In genomic region chr17:40551874-40552768, GRCh38 we compare ENCODE assay signal across 8 cellular contexts. TPM values are rescaled to one million over a fixed set of nuclear protein-coding genes. Genes with fewer than 3 reads are reported as not detected.
DNase-seq lines count a peak whose midpoint lies in the region; ATAC-seq and TF ChIP-seq lines count a peak whose summit lies in the region.

No MANE protein-coding gene starts in this region.

- POLR2A ChIA-PET in Panc1 (lab: Charles Lee), result interaction anchor here (0.6 kb wide), 1 partner anchor 267 kb away, joined by 5 read pairs; no protein-coding TSS in a partner anchor

- TF ChIP-seq CTCF in Panc1 (IDR thresholded peaks at IDR 0.05), result no peak
- no peak for TF ChIP-seq CTCF in coronary artery (IDR thresholded peaks at IDR 0.05)
- TF ChIP-seq CTCF in endothelial cell (IDR thresholded peaks at IDR 0.05; ENCODE audit: unreplicated experiment), result no peak

- no peaks in the 10 kb centered on the region for H3K36me3 Mint-ChIP-seq in endothelial cell (ENCODE audit: low read depth, unreplicated experiment)

- H3K27me3 ChIP-seq in Panc1 (ENCODE audit: control insufficient read depth, insufficient read depth, low read length), result 0 out of 2 replicates have a peak, but pooled peaks cover 2% of the 10 kb centered on the region
- no peaks in the 10 kb centered on the region for H3K27me3 ChIP-seq in muscle layer of duodenum (ENCODE audit: low read depth, low read length)

- H3K9me3 Mint-ChIP-seq in endothelial cell (ENCODE audit: unreplicated experiment), result no peaks in the 10 kb centered on the region

- H3K4me3 ChIP-seq in Panc1 (ENCODE audit: low read depth in 2 of 2, low read length in 2 of 2), result no peak overlapping the region
- peak overlapping the region; percentile 39 for H3K4me3 ChIP-seq in coronary artery
- H3K4me3 ChIP-seq in muscle layer of duodenum (ENCODE audit: low read depth in 1 of 2, low read length in 2 of 2), result peak overlapping the region in 1 of 2 donors; percentile 9

- BruUV-seq in Panc1 (replicated peaks; lab: Mats Ljungman, UMichigan), result no TSS peak

- peaks cover 25% of the 10 kb centered on the region for H3K4me1 Mint-ChIP-seq in endothelial cell (ENCODE audit: unreplicated experiment)

- ATAC-seq in Panc1 (peak; percentile 39; the same call in 1 of the 2 replicates), HG02884 (IDR thresholded peaks at IDR 0.05; ENCODE audit: unreplicated experiment) (no peak)

- H3K9me3 ChIP-seq in Panc1 (ENCODE audit: control insufficient read depth, insufficient read depth, low read depth, low read length) (no peaks in the 10 kb centered on the region), muscle layer of duodenum (ENCODE audit: control insufficient read depth in 1 of 2, low read length in 2 of 2) (no peaks in the 10 kb centered on the region)

- H3K27me3 Mint-ChIP-seq in endothelial cell (ENCODE audit: unreplicated experiment), result peaks cover 8% of the 10 kb centered on the region

- in situ Hi-C loops in Panc1 (cut with HindIII; ENCODE audit: low pct_unique_long_range_greater_than_20kb, low sequenced_read_pairs), result no loop called here

- no peak overlapping the region for H3K27ac Mint-ChIP-seq in endothelial cell (ENCODE audit: unreplicated experiment)

- H3K4me3 Mint-ChIP-seq in endothelial cell (ENCODE audit: unreplicated experiment), result no peak overlapping the region

- DNase-seq in DMS153 treated with DMSO at 0.1 percent for 48 hours (lab: John Stamatoyannopoulos, UW; ENCODE audit: unreplicated experiment) (peak; percentile 26), Panc1 (ENCODE audit: low read depth, low spot score) (peak; percentile 48), coronary artery (ENCODE audit: low spot score) (peak; percentile 83), NCI-H2196 (lab: John Stamatoyannopoulos, UW; ENCODE audit: unreplicated experiment) (no peak), endothelial cell (ENCODE audit: low spot score) (no peak), LoVo (ENCODE audit: low spot score) (no peak)

- H3K4me1 ChIP-seq in Panc1 (ENCODE audit: control insufficient read depth, insufficient read depth, low read length) (peaks cover 12% of the 10 kb centered on the region), muscle layer of duodenum (ENCODE audit: control insufficient read depth in 1 of 2, insufficient read depth in 2 of 2, low read length in 2 of 2) (peaks cover 38 to 64% of the 10 kb centered on the region in 2 donors)

- H3K36me3 ChIP-seq in Panc1 (ENCODE audit: control insufficient read depth, insufficient read depth, low read length) (no peaks in the 10 kb centered on the region), muscle layer of duodenum (ENCODE audit: control insufficient read depth in 1 of 2, insufficient read depth in 2 of 2, low read length in 2 of 2) (peaks cover 0 to 18% of the 10 kb centered on the region in 2 donors)

- intact Hi-C loops in Panc1 (cut with micrococcal nuclease; ENCODE audit: unreplicated experiment), result no loop called here

- CTCF ChIA-PET in Panc1 (lab: Charles Lee), result interaction anchor here (0.8 kb wide), 1 partner anchor 135 kb away, joined by 4 read pairs; the partner anchor contains the start of gene TOP2A

- H3K27ac ChIP-seq in Panc1 (ENCODE audit: low read length) (no peak overlapping the region), coronary artery (peak overlapping the region; percentile 58 to 82), muscle layer of duodenum (ENCODE audit: low read length) (peak overlapping the region; percentile 89)

RNA-seq across cellular contexts. Expression of gene CCR7, which starts 13.2 kb away (rescaled TPM):
- total RNA-seq in Panc1 (2021; ENCODE audit: unreplicated experiment) (0.44 TPM), endothelial cell (ENCODE audit: unreplicated experiment) (0.51 TPM)
- not detected for polyA plus RNA-seq in Panc1 (2012; ENCODE audit: insufficient read length)

RNA-seq across cellular contexts. Expression of gene TNS4, which starts 50.7 kb away (rescaled TPM):
- total RNA-seq in Panc1 (2021; ENCODE audit: unreplicated experiment), result not detected
- polyA plus RNA-seq in Panc1 (2012; ENCODE audit: insufficient read length), result not detected
- 0.08 TPM for total RNA-seq in endothelial cell (ENCODE audit: unreplicated experiment)

Comparison
In these comparisons a context has a peak if more than half of its experiments do, and no peak if none do; other contexts are left out.
1. DNase-seq: peak in DMS153 treated with DMSO at 0.1 percent for 48 hours (single experiment), Panc1 (single experiment) and coronary artery (single experiment); none in NCI-H2196 (single experiment), endothelial cell (single experiment) and LoVo (single experiment).